ENCODE assay signal across 1 cellular context in genomic region chr7:151754142-151754590, GRCh38.
A peak's percentile ranks its signal among the peaks of the same experiment; 100 is the strongest.
TF ChIP-seq lines count a peak whose summit lies in the region.

No MANE protein-coding gene starts in this region.

TF ChIP-seq in HEK293, 187 proteins besides CTCF, POLR2A, EP300 and RAD21 (continued from another document):
- TF ChIP-seq ZNF362 (tag by site-specific recombination; IDR thresholded peaks at IDR 0.05) = no peak
- TF ChIP-seq ZBTB21 (tag by site-specific recombination; IDR thresholded peaks at IDR 0.05) = peak; percentile 60
- no peak for TF ChIP-seq ZNF518A (tag by site-specific recombination; conservative IDR thresholded peaks at IDR 0.05; ENCODE audit: low read depth)
- TF ChIP-seq ZNF792 (tag by site-specific recombination; IDR thresholded peaks at IDR 0.05) = no peak
- no peak for TF ChIP-seq ZNF114 (tag by site-specific recombination; IDR thresholded peaks at IDR 0.05)
- no peak for TF ChIP-seq ZNF433 (tag by site-specific recombination; IDR thresholded peaks at IDR 0.05; ENCODE audit: low read depth)
- TF ChIP-seq ZFHX2 (tag by site-specific recombination; conservative IDR thresholded peaks at IDR 0.05) = no peak; the same call in 1 of the 2 replicates
- TF ChIP-seq ZNF26 (tag by site-specific recombination; IDR thresholded peaks at IDR 0.05) = no peak
- TF ChIP-seq ZNF350 (tag by site-specific recombination; IDR thresholded peaks at IDR 0.05) = no peak
- peak; percentile 27; the same call in 1 of the 2 replicates for TF ChIP-seq ZBTB6 (tag by site-specific recombination; IDR thresholded peaks at IDR 0.05)
- TF ChIP-seq ZNF133 (tag by site-specific recombination; IDR thresholded peaks at IDR 0.05) = no peak
- no peak for TF ChIP-seq GFI1B (tag by site-specific recombination; IDR thresholded peaks at IDR 0.05)
- TF ChIP-seq ZNF654 (tag by site-specific recombination; IDR thresholded peaks at IDR 0.05; ENCODE audit: low read depth) = peak; percentile 37
- no peak for TF ChIP-seq ZNF670 (tag by site-specific recombination; IDR thresholded peaks at IDR 0.05; ENCODE audit: low read depth)
- TF ChIP-seq ZNF776 (tag by site-specific recombination; IDR thresholded peaks at IDR 0.05; ENCODE audit: borderline replicate concordance) = no peak
- TF ChIP-seq ZNF585B (tag by site-specific recombination; IDR thresholded peaks at IDR 0.05) = no peak
- TF ChIP-seq ZFP41 (tag by site-specific recombination; IDR thresholded peaks at IDR 0.05; ENCODE audit: borderline replicate concordance) = no peak
- TF ChIP-seq ZNF366 (tag by site-specific recombination; conservative IDR thresholded peaks at IDR 0.05) = peak; percentile 87
- TF ChIP-seq KLF7 (tag by site-specific recombination; IDR thresholded peaks at IDR 0.05; ENCODE audit: borderline replicate concordance) = no peak
- TF ChIP-seq ZNF174 (tag by site-specific recombination; IDR thresholded peaks at IDR 0.05) = no peak
- TF ChIP-seq ZNF610 (tag by site-specific recombination; IDR thresholded peaks at IDR 0.05; ENCODE audit: borderline replicate concordance) = no peak
- TF ChIP-seq ZNF24 (tag by site-specific recombination; IDR thresholded peaks at IDR 0.05) = peak; percentile 42; the same call in 1 of the 2 replicates
- no peak for TF ChIP-seq REST (tag by site-specific recombination; IDR thresholded peaks at IDR 0.05)
- no peak for TF ChIP-seq ZNF48 (tag by site-specific recombination; IDR thresholded peaks at IDR 0.05)
- no peak for TF ChIP-seq ZNF561 (tag by site-specific recombination; IDR thresholded peaks at IDR 0.05; ENCODE audit: borderline replicate concordance)
- TF ChIP-seq BCL11B (tag by site-specific recombination; IDR thresholded peaks at IDR 0.05; ENCODE audit: low read depth) = no peak
- no peak for TF ChIP-seq ZNF747 (tag by site-specific recombination; IDR thresholded peaks at IDR 0.05)
- peak; percentile 51 for TF ChIP-seq KLF8 (tag by site-specific recombination; IDR thresholded peaks at IDR 0.05)
- TF ChIP-seq ZSCAN23 (tag by site-specific recombination; IDR thresholded peaks at IDR 0.05) = peak; percentile 43; the same call in 1 of the 2 replicates
- TF ChIP-seq ZFP37 (tag by site-specific recombination; IDR thresholded peaks at IDR 0.05) = peak; percentile 89
- TF ChIP-seq EGR2 (tag by site-specific recombination; IDR thresholded peaks at IDR 0.05; ENCODE audit: low read depth) = no peak
- no peak for TF ChIP-seq ZNF626 (tag by site-specific recombination; IDR thresholded peaks at IDR 0.05)
- TF ChIP-seq ZSCAN18 (tag by site-specific recombination; IDR thresholded peaks at IDR 0.05) = no peak
- TF ChIP-seq ZNF449 (tag by site-specific recombination; IDR thresholded peaks at IDR 0.05) = peak; percentile 41; the same call in 1 of the 2 replicates
- TF ChIP-seq KLF9 (tag by site-specific recombination; IDR thresholded peaks at IDR 0.05; ENCODE audit: low read depth) = no peak
- TF ChIP-seq OVOL3 (tag by site-specific recombination; IDR thresholded peaks at IDR 0.05) = no peak
